1 cellular context compared by ENCODE assay signal in genomic region chr3:13285007-13285567, GRCh38.
TF ChIP-seq lines count a peak whose summit lies in the region.

No MANE protein-coding gene starts in this region.

TF ChIP-seq in H1, 55 proteins besides CTCF, POLR2A, EP300 and RAD21 (continued from another document):
- TF ChIP-seq CHD7 (IDR thresholded peaks at IDR 0.05; ENCODE audit: insufficient replicate concordance, low read length): no peak
- TF ChIP-seq ZNF274 (IDR thresholded peaks at IDR 0.05; ENCODE audit: borderline replicate concordance, extremely low read depth, low read length): no peak
- no peak for TF ChIP-seq TBP (IDR thresholded peaks at IDR 0.05; ENCODE audit: low read depth, low read length)
- no peak for TF ChIP-seq RXRA (IDR thresholded peaks at IDR 0.05; ENCODE audit: insufficient read depth, low read depth, low read length)
- no peak for TF ChIP-seq SP2 (IDR thresholded peaks at IDR 0.05; ENCODE audit: low read length)
- no peak for TF ChIP-seq YY1 (IDR thresholded peaks at IDR 0.05; ENCODE audit: low read depth, low read length)
- no peak for TF ChIP-seq JUND (IDR thresholded peaks at IDR 0.05; ENCODE audit: low read length)
- no peak for TF ChIP-seq BCL11A (IDR thresholded peaks at IDR 0.05; ENCODE audit: low read depth in 2 of 2, low read length in 2 of 2)
- TF ChIP-seq HDAC2 (IDR thresholded peaks at IDR 0.05; ENCODE audit: borderline replicate concordance in 1 of 2, low read depth in 2 of 2, low read length in 2 of 2): no peak
- TF ChIP-seq TAF1 (IDR thresholded peaks at IDR 0.05; ENCODE audit: low read depth, low read length): no peak
- TF ChIP-seq CREB1 (IDR thresholded peaks at IDR 0.05): no peak
- no peak for TF ChIP-seq FOSL1 (IDR thresholded peaks at IDR 0.05; ENCODE audit: insufficient read depth, low read depth, low read length)
TF ChIP-seq in H1: peak in this region for 0.
